ENCODE assay signal across 10 cellular contexts in the genomic region with DNA sequence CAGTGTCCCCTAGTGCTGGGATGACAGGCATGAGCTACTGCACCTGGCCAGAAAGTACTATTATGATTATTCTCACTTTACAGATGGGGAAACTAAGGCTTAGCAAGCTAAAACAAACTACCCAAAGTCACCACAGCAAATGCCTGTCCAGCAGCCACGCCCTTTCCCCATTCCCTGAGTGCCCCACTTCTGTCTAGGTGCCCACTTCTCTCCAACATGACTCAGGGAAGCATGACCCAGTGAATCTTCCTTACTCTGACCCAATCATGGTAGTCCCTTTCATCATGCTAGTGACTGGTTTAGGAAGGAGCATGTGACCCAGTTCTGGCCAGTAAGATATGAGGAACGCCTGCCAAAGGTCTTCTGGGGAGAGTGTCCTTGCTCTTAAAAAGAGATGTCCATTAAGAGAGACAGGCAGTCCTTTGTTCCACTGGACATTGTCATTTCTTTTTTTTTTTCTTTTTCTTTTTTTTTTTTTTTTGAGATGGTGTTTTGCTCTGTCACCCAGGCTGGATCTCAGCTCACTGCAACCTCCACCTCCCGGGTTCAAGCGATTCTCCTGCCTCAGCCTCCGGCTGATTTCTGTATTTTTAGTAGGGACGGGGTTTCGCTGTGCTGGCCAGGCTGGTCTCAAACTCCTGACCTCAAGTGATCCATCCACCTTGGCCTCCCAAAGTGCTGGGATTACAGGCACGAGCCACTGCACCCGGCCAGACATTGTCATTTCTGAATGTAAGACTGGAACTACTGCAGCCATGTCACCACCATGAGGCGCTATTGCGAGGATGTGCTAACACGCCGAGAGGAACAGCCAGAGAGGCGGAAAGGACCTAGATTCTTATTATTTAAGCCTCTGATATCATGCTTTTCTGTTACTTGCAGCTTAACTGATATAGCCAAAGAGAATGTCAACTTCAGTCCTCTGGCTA. TPM values are rescaled to one million over a fixed set of nuclear protein-coding genes. Genes with fewer than 3 reads are reported as not detected.
A peak's percentile ranks its signal among the peaks of the same experiment; 100 is the strongest.
DNase-seq lines count a peak whose midpoint lies in the region; ATAC-seq and TF ChIP-seq lines count a peak whose summit lies in the region.
"Had no signal": no experiment of that assay in that cellular context is flagged by ENCODE, and none has a peak within 500 bp of the region (broad histone marks: within the 10 kb centered on the region; RNA-seq: fewer than 3 reads in every experiment).

No MANE protein-coding gene starts in this region.

- no peaks in the 10 kb centered on the region for H3K4me1 Mint-ChIP-seq in endothelial cell (ENCODE audit: unreplicated experiment)

- DNase-seq in A172 (ENCODE audit: low spot score) (peak; percentile 55), ELR (ENCODE audit: low read depth) (peak; percentile 39), MV-4-11 (lab: John Stamatoyannopoulos, UW) (peak; percentile 31), endothelial cell (ENCODE audit: low spot score) (peak; percentile 38), NCI-H146 treated with DMSO at 0.1 percent for 48 hours (lab: John Stamatoyannopoulos, UW; ENCODE audit: unreplicated experiment) (no peak), mesenteric fat pad (ENCODE audit: low spot score) (no peak)
- DNase-seq: activated gamma-delta T cell treated with Interleukin-2 at 50 U/mL for 16 hours, Calu3 had no signal

- ATAC-seq in HG03196 (IDR thresholded peaks at IDR 0.05; ENCODE audit: unreplicated experiment) (no peak), HG02970 (IDR thresholded peaks at IDR 0.05; ENCODE audit: low FRiP score, unreplicated experiment) (no peak)

- H3K36me3 Mint-ChIP-seq in endothelial cell (ENCODE audit: low read depth, unreplicated experiment): no peaks in the 10 kb centered on the region

- no peaks in the 10 kb centered on the region for H3K9me3 Mint-ChIP-seq in endothelial cell (ENCODE audit: unreplicated experiment)

- TF ChIP-seq CTCF in endothelial cell (IDR thresholded peaks at IDR 0.05; ENCODE audit: unreplicated experiment): no peak

- H3K27me3 Mint-ChIP-seq in endothelial cell (ENCODE audit: unreplicated experiment): peaks cover 3% of the 10 kb centered on the region

- H3K4me3 Mint-ChIP-seq in endothelial cell (ENCODE audit: unreplicated experiment): no peak overlapping the region

- H3K27ac Mint-ChIP-seq in endothelial cell (ENCODE audit: unreplicated experiment): no peak overlapping the region

RNA-seq across cellular contexts. Expression of a gene that starts 19.8 kb away (rescaled TPM):
- total RNA-seq in A172 (2014; rRNA removed; shearing (Covaris generic)): 0.02 and 0.57 TPM in 2 replicates
- total RNA-seq in endothelial cell (ENCODE audit: unreplicated experiment): 0.77 TPM
- total RNA-seq in mesenteric fat pad: not detected

RNA-seq across cellular contexts. Expression of a gene that starts 59.6 kb away (rescaled TPM):
- total RNA-seq in A172 (2014; rRNA removed; shearing (Covaris generic)): 26.2 and 38.9 TPM in 2 replicates
- total RNA-seq in endothelial cell (ENCODE audit: unreplicated experiment): 13.1 TPM
- total RNA-seq in mesenteric fat pad: 43.5 TPM

Comparison
In these comparisons a context has a peak if more than half of its experiments do, and no peak if none do; other contexts are left out.
1. DNase-seq: peak in A172 (single experiment), ELR (single experiment), MV-4-11 (single experiment) and endothelial cell (single experiment); none in NCI-H146 treated with DMSO at 0.1 percent for 48 hours (single experiment) and mesenteric fat pad (single experiment).